11 cellular contexts compared by ENCODE assay signal in the genomic region with DNA sequence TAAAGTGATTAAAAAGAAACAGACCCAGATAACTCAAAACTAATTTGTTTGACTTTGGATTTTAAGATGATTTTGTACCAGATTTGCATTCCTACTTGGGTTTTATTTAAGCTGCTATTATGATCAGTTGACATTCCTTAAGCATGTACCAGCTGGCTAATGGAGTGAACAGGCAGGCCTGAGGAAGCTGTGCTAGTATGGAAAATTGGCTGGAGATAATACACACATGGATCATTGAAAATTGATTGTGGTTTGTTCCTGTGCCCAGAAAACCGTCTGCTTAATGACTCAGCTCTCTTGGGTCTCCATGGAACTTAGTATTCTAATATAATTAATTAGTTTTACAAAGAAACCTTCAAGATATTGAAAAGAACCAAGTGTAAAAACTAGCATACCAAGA. TPM values are rescaled to one million over a fixed set of nuclear protein-coding genes. Genes with fewer than 3 reads are reported as not detected.
DNase-seq lines count a peak whose midpoint lies in the region; ATAC-seq and TF ChIP-seq lines count a peak whose summit lies in the region.
"Had no signal": no experiment of that assay in that cellular context is flagged by ENCODE, and none has a peak within 500 bp of the region (broad histone marks: within the 10 kb centered on the region; RNA-seq: fewer than 3 reads in every experiment).

No MANE protein-coding gene starts in this region.

- peak; percentile 71 for DNase-seq in AG09319 (ENCODE audit: extremely low read depth, low read depth)
- DNase-seq in MG63, result peak; percentile 67
- DNase-seq in dermis blood vessel endothelial cell, result peak; percentile 41
- DNase-seq in mucosa of descending colon, result no peak
- DNase-seq in DMS153 (lab: John Stamatoyannopoulos, UW), result no peak
- DNase-seq in ureter (ENCODE audit: low spot score), result no peak
- DNase-seq: activated B cell treated with CpG ODN at 0.5 μM for 24 hours; effector CD8-positive, alpha-beta T cell; psoas muscle had no signal

- intact Hi-C loops in mucosa of descending colon (cut with DNase I, micrococcal nuclease), result no loop called here

- H3K27me3 ChIP-seq in MG63, result no peaks in the 10 kb centered on the region

- H3K4me3 ChIP-seq in MG63, result no peak overlapping the region
- H3K4me3 ChIP-seq in mucosa of descending colon, result no peak overlapping the region
- H3K4me3 ChIP-seq: psoas muscle had no signal

- no peaks in the 10 kb centered on the region for H3K9me3 ChIP-seq in MG63
- no peaks in the 10 kb centered on the region for H3K9me3 ChIP-seq in mucosa of descending colon
- H3K9me3 ChIP-seq: psoas muscle had no signal

- no peak for TF ChIP-seq CTCF in AG09319 (IDR thresholded peaks at IDR 0.05; ENCODE audit: low read depth, low read length)
- no peak for TF ChIP-seq CTCF in mucosa of descending colon (IDR thresholded peaks at IDR 0.05)

- no peaks in the 10 kb centered on the region for H3K4me1 ChIP-seq in mucosa of descending colon (ENCODE audit: low read depth)

- ATAC-seq in mucosa of descending colon, result peak; percentile 19
- no peak for ATAC-seq in GM21619 (IDR thresholded peaks at IDR 0.05; ENCODE audit: unreplicated experiment)
- ATAC-seq in HG03354 (IDR thresholded peaks at IDR 0.05; ENCODE audit: poor library complexity, severe bottlenecking, unreplicated experiment), result no peak
- ATAC-seq: psoas muscle had no signal

- H3K36me3 ChIP-seq in MG63 (peaks cover 13% of the 10 kb centered on the region), mucosa of descending colon (ENCODE audit: low read depth) (no peaks in the 10 kb centered on the region)

RNA-seq across cellular contexts. Expression of gene POLR1D, which starts 22.6 kb away (rescaled TPM):
- total RNA-seq in MG63 (2014; rRNA removed; shearing (Covaris generic); ENCODE audit: low replicate concordance), result 138 and 145 TPM in 2 replicates
- total RNA-seq in dermis blood vessel endothelial cell (106 and 116 TPM in 2 replicates), mucosa of descending colon (100 to 1,000 TPM in 1 of 3 donors, 10 to 100 TPM in 2; 88.7 to 169 (median 91.0) TPM), ureter (120 TPM)

RNA-seq across cellular contexts. Expression of gene LNX2, which starts 24.0 kb away (rescaled TPM):
- total RNA-seq in MG63 (2014; rRNA removed; shearing (Covaris generic); ENCODE audit: low replicate concordance), result 4.0 and 7.5 TPM in 2 replicates
- total RNA-seq in dermis blood vessel endothelial cell (12.4 and 12.8 TPM in 2 replicates), mucosa of descending colon (10 to 100 TPM; 20.0 to 34.0 (median 26.2) TPM), ureter (15.0 TPM)

Comparison
In these comparisons a context has a peak if more than half of its experiments do, and no peak if none do; other contexts are left out.
1. DNase-seq: peak in AG09319 (single experiment), MG63 (single experiment) and dermis blood vessel endothelial cell (single experiment); none in mucosa of descending colon (0 of 3), DMS153 (single experiment) and ureter (single experiment).